ENCODE assay signal across 8 cellular contexts in the genomic region with DNA sequence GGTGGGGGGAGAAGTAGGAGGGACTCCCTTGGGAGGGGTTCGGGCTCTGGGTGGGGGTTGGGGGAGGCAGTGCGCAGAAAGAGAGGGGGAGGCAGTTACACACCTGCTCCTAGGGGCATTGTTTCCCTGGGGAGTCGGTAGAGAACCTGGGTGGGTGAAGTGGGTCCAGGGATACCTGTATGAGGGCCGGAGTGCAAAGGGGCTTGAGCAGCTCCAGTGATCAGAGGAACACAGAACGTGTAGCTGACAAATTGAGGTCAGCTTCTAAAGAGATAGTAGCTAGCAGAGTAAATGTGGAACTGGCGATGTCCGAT. TPM values are rescaled to one million over a fixed set of nuclear protein-coding genes. Genes with fewer than 3 reads are reported as not detected.
DNase-seq lines count a peak whose midpoint lies in the region; TF ChIP-seq lines count a peak whose summit lies in the region.

No MANE protein-coding gene starts in this region.

- no peaks in the 10 kb centered on the region for H4K20me1 ChIP-seq in OCI-LY1 (ENCODE audit: insufficient read depth, low read length)

- H3K4me2 ChIP-seq in OCI-LY1 (ENCODE audit: low read length): peak overlapping the region; percentile 93

- H3K4me1 ChIP-seq in OCI-LY1 (ENCODE audit: insufficient read depth, low read length, severe bottlenecking): peaks cover 10% of the 10 kb centered on the region
- H3K4me1 ChIP-seq in endodermal cell (ENCODE audit: control insufficient read depth, insufficient read depth, low read length): no peaks in the 10 kb centered on the region
- no peaks in the 10 kb centered on the region for H3K4me1 ChIP-seq in prostate gland (replicated peaks)

- H3K79me2 ChIP-seq in OCI-LY1 (ENCODE audit: insufficient read depth, low read length): no peaks in the 10 kb centered on the region

- no peaks in the 10 kb centered on the region for H3K9me3 Mint-ChIP-seq in endodermal cell

- peaks cover 22% of the 10 kb centered on the region for H3K27me3 Mint-ChIP-seq in endodermal cell (ENCODE audit: insufficient read depth)

- 22 to 27% methylated on average over 5 to 7 of the region's 7 CpGs for WGBS in endodermal cell (ENCODE audit: insufficient coverage in 1 of 2, insufficient read length in 1 of 2), 2 experiments
- 3% methylated on average over 7 of the region's 7 CpGs for WGBS in prostate gland

- no peaks in the 10 kb centered on the region for H3K9me2 ChIP-seq in OCI-LY1 (ENCODE audit: low read depth, low read length)

- H3K4me1 Mint-ChIP-seq in endodermal cell: peaks cover 4% of the 10 kb centered on the region

- intact Hi-C loops in prostate gland (cut with DNase I): loop anchor here (5.0 kb wide), 1 partner anchor 82 kb away; a partner anchor contains a TSS

- no peak overlapping the region for H2AFZ ChIP-seq in OCI-LY1 (ENCODE audit: low read length)

- peak overlapping the region; percentile 82 for H3K27ac ChIP-seq in OCI-LY1 (ENCODE audit: low read depth, low read length, poor library complexity, severe bottlenecking)
- H3K27ac ChIP-seq in endodermal cell (ENCODE audit: low read depth, low read length): peak overlapping the region; percentile 97
- H3K27ac ChIP-seq in prostate gland: peak overlapping the region; percentile 95 to 97

- DNase-seq in NCI-H510A treated with DMSO at 0.1 percent for 48 hours (lab: John Stamatoyannopoulos, UW): peak; percentile 31
- no peak for DNase-seq in NCI-H510A (lab: John Stamatoyannopoulos, UW)
- no peak for DNase-seq in endodermal cell
- no peak for DNase-seq in prostate gland (ENCODE audit: low spot score)
- no peak for DNase-seq in DMS79 treated with DMSO at 0.1 percent for 48 hours (lab: John Stamatoyannopoulos, UW)
- no peak for DNase-seq in effector CD4-positive, alpha-beta T cell
- DNase-seq in NCI-H187 (lab: John Stamatoyannopoulos, UW): no peak

- H3K4me3 ChIP-seq in OCI-LY1 (ENCODE audit: low read depth, low read length, poor library complexity, severe bottlenecking) (peak overlapping the region; percentile 87), endodermal cell (ENCODE audit: low read length) (peak overlapping the region; percentile 100), prostate gland (peak overlapping the region; percentile 91 to 99)

- H3K9me3 ChIP-seq in OCI-LY1 (ENCODE audit: low read length) (no peaks in the 10 kb centered on the region), endodermal cell (ENCODE audit: control insufficient read depth, low read length) (no peaks in the 10 kb centered on the region), prostate gland (no peaks in the 10 kb centered on the region)

- peak overlapping the region; percentile 88 for H3K27ac Mint-ChIP-seq in endodermal cell

- TF ChIP-seq CTCF in OCI-LY1 (IDR thresholded peaks at IDR 0.05; ENCODE audit: low read length) (no peak), endodermal cell (conservative IDR thresholded peaks at IDR 0.05) (no peak), prostate gland (IDR thresholded peaks at IDR 0.05) (no peak)

- peaks cover 44% of the 10 kb centered on the region for H3K36me3 Mint-ChIP-seq in endodermal cell (ENCODE audit: low read depth)

- H3K36me3 ChIP-seq in OCI-LY1 (ENCODE audit: insufficient read depth, low read length) (peaks cover 37% of the 10 kb centered on the region), endodermal cell (ENCODE audit: control insufficient read depth, insufficient read depth, low read length) (peaks cover 42% of the 10 kb centered on the region), prostate gland (peaks cover 0 to 5% of the 10 kb centered on the region in 2 donors)

- H3K27me3 ChIP-seq in OCI-LY1 (ENCODE audit: insufficient read depth, low read length): no peaks in the 10 kb centered on the region
- no peaks in the 10 kb centered on the region for H3K27me3 ChIP-seq in endodermal cell (ENCODE audit: control insufficient read depth, insufficient read depth, low read length, poor library complexity, severe bottlenecking)
- H3K27me3 ChIP-seq in prostate gland (replicated peaks; ENCODE audit: insufficient read depth): no peaks in the 10 kb centered on the region

- H3F3A ChIP-seq in OCI-LY1 (ENCODE audit: insufficient read depth, low read length): no peaks in the 10 kb centered on the region

- H3K9ac ChIP-seq in OCI-LY1 (ENCODE audit: low read length) (peak overlapping the region; percentile 90), endodermal cell (ENCODE audit: extremely low read depth, low read length, poor library complexity, severe bottlenecking) (peak overlapping the region; percentile 18)

- TF ChIP-seq POLR2A in prostate gland (IDR thresholded peaks at IDR 0.05): no peak

- peak overlapping the region; percentile 79 for H3K4me3 Mint-ChIP-seq in endodermal cell

RNA-seq across cellular contexts. Expression of a gene that starts 0.4 kb away (rescaled TPM):
- 100 to 1,000 TPM; 118 to 125 TPM for total RNA-seq in endodermal cell
- 161 TPM for polyA plus RNA-seq in endodermal cell (2013, experiment 1 of 2)
- 129 TPM for polyA plus RNA-seq in endodermal cell (2013, experiment 2 of 2)
- total RNA-seq in prostate gland: 10 to 100 TPM; 72.9 to 90.1 TPM

RNA-seq across cellular contexts. Expression of a gene that starts 18.2 kb away (rescaled TPM):
- total RNA-seq in endodermal cell (1 to 10 TPM in 1 of 2 donors, under 1 TPM in 1; 0.93 to 1.1 TPM), prostate gland (1 to 10 TPM in 1 of 2 donors, under 1 TPM in 1; 0.27 to 3.4 TPM)
- polyA plus RNA-seq in endodermal cell (2013, experiment 1 of 2): 0.32 TPM
- polyA plus RNA-seq in endodermal cell (2013, experiment 2 of 2): 0.46 TPM

RNA-seq across cellular contexts. Expression of a gene that starts 26.5 kb away (rescaled TPM):
- 10 to 100 TPM; 26.0 to 26.7 TPM for total RNA-seq in endodermal cell
- 27.9 TPM for polyA plus RNA-seq in endodermal cell (2013, experiment 1 of 2)
- 20.5 TPM for polyA plus RNA-seq in endodermal cell (2013, experiment 2 of 2)
- 10 to 100 TPM; 59.9 to 84.6 TPM for total RNA-seq in prostate gland

RNA-seq across cellular contexts. Expression of a gene that starts 28.2 kb away (rescaled TPM):
- total RNA-seq in endodermal cell (1 to 10 TPM; 4.2 to 5.2 TPM), prostate gland (1 to 10 TPM; 2.7 to 3.2 TPM)
- polyA plus RNA-seq in endodermal cell (2013, experiment 1 of 2): 19.3 TPM
- polyA plus RNA-seq in endodermal cell (2013, experiment 2 of 2): 17.1 TPM
